1 cellular context compared by ENCODE assay signal in the genomic region with DNA sequence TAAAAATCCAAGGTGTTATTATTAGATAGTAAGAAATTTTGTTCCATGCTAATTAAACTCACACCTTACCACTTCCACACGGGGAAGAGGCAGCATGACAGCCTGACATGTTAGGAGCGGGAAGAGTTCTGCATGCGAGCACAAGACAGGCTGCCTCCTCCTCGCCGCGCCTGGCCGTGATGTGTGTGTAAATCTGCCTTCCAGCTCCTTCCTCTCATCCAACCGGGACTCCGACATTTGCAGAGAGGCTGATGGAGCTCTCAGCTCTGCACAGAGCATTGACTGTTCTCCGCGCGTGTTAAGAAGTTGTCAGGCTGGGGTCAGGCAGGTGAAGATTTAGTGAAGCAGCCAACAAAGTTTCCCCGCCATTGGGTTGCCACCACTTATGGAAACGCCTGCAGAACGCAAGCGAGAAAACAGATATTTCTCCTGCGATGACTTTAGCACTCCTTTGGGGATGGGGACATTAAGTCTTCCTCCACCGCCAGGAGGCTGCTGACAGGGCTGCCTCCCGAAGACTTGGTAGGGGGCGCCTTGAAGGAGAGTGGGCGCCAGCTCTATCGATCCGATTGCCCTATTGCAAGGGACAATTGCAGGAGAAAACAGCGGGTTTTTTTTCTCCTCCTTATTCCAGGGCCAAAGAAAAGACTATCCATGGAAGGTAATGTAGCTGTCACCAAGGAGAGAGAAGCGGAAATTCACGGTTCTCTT.
TF ChIP-seq lines count a peak whose summit lies in the region.

No MANE protein-coding gene starts in this region.

TF ChIP-seq in WTC11, 78 proteins besides CTCF, POLR2A, EP300 and RAD21 (continued from another document):
- TF ChIP-seq, protein P1, sequence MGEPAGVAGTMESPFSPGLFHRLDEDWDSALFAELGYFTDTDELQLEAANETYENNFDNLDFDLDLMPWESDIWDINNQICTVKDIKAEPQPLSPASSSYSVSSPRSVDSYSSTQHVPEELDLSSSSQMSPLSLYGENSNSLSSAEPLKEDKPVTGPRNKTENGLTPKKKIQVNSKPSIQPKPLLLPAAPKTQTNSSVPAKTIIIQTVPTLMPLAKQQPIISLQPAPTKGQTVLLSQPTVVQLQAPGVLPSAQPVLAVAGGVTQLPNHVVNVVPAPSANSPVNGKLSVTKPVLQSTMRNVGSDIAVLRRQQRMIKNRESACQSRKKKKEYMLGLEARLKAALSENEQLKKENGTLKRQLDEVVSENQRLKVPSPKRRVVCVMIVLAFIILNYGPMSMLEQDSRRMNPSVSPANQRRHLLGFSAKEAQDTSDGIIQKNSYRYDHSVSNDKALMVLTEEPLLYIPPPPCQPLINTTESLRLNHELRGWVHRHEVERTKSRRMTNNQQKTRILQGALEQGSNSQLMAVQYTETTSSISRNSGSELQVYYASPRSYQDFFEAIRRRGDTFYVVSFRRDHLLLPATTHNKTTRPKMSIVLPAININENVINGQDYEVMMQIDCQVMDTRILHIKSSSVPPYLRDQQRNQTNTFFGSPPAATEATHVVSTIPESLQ (CRISPR knock-in tag; IDR thresholded peaks at IDR 0.05) = no peak
- TF ChIP-seq JUN (CRISPR knock-in tag; IDR thresholded peaks at IDR 0.05) (no peak), MYBL2 (CRISPR knock-in tag; IDR thresholded peaks at IDR 0.05) (no peak)
- TF ChIP-seq, protein P2, sequence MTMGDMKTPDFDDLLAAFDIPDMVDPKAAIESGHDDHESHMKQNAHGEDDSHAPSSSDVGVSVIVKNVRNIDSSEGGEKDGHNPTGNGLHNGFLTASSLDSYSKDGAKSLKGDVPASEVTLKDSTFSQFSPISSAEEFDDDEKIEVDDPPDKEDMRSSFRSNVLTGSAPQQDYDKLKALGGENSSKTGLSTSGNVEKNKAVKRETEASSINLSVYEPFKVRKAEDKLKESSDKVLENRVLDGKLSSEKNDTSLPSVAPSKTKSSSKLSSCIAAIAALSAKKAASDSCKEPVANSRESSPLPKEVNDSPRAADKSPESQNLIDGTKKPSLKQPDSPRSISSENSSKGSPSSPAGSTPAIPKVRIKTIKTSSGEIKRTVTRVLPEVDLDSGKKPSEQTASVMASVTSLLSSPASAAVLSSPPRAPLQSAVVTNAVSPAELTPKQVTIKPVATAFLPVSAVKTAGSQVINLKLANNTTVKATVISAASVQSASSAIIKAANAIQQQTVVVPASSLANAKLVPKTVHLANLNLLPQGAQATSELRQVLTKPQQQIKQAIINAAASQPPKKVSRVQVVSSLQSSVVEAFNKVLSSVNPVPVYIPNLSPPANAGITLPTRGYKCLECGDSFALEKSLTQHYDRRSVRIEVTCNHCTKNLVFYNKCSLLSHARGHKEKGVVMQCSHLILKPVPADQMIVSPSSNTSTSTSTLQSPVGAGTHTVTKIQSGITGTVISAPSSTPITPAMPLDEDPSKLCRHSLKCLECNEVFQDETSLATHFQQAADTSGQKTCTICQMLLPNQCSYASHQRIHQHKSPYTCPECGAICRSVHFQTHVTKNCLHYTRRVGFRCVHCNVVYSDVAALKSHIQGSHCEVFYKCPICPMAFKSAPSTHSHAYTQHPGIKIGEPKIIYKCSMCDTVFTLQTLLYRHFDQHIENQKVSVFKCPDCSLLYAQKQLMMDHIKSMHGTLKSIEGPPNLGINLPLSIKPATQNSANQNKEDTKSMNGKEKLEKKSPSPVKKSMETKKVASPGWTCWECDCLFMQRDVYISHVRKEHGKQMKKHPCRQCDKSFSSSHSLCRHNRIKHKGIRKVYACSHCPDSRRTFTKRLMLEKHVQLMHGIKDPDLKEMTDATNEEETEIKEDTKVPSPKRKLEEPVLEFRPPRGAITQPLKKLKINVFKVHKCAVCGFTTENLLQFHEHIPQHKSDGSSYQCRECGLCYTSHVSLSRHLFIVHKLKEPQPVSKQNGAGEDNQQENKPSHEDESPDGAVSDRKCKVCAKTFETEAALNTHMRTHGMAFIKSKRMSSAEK (CRISPR knock-in tag; IDR thresholded peaks at IDR 0.05; ENCODE audit: borderline replicate concordance) = no peak
